Comparison of ENCODE assay signal across 26 cellular contexts in genomic region chr16:53078765-53079484, GRCh38. TPM values are rescaled to one million over a fixed set of nuclear protein-coding genes. Genes with fewer than 3 reads are reported as not detected.
DNase-seq lines count a peak whose midpoint lies in the region; ATAC-seq and TF ChIP-seq lines count a peak whose summit lies in the region.
"Had no signal": no experiment of that assay in that cellular context is flagged by ENCODE, and none has a peak within 500 bp of the region (broad histone marks: within the 10 kb centered on the region; RNA-seq: fewer than 3 reads in every experiment).

No MANE protein-coding gene starts in this region.

- H2AFZ ChIP-seq in GM23338 (no peak overlapping the region), trophoblast cell (ENCODE audit: insufficient read depth, low read length, poor library complexity) (no peak overlapping the region)
- H2AFZ ChIP-seq: PC-9 had no signal

- no peak overlapping the region for H3K23ac ChIP-seq in trophoblast cell (ENCODE audit: low read length)

- H3K27me3 ChIP-seq in GM23338 (ENCODE audit: insufficient read depth) (no peaks in the 10 kb centered on the region), trophoblast cell (ENCODE audit: insufficient read depth, low read length) (no peaks in the 10 kb centered on the region), spleen (replicated peaks in 1 of 7) (no peaks in the 10 kb centered on the region)
- H3K27me3 ChIP-seq: SJCRH30, thyroid gland had no signal

- H3K4me3 Mint-ChIP-seq in GM23338 = no peak overlapping the region
- H3K4me3 Mint-ChIP-seq: activated CD4-positive, alpha-beta T cell treated with anti-CD3 and anti-CD28 coated beads for 36 hours; activated naive CD4-positive, alpha-beta T cell treated with anti-CD3 and anti-CD28 coated beads, Interleukin-2, amount 50 U/mL, for 24 hours; activated T-helper 1 cell treated with anti-CD3 and anti-CD28 coated beads, Interleukin-12 subunit alpha, Interleukin-12 subunit beta, Interleukin-2, Interleukin-4 antibody, amounts not matched to agents 30 ng/mL and 10 ng/mL and 1 ng/mL, durations not matched to agents 14 hours and 24 hours and 36 hours; natural killer cell treated with Interleukin-12 subunit alpha and Interleukin-12 subunit beta and Interleukin-15 and Interleukin-18, amount 100 ng/mL, for 72 hours; stimulated activated memory B cell treated with anti-CD40 and anti-IgM and Interleukin-4, amounts not matched to agents 10 μg/mL and 1 μg/mL and 100 μg/mL, for 72 hours; T-helper 1 cell treated with Interleukin-12 subunit alpha and Interleukin-12 subunit beta and Interleukin-4 antibody, amounts not matched to agents 30 μg/mL and 1 μg/mL, for 36 hours had no signal

- H3K9me3 ChIP-seq in trophoblast cell (ENCODE audit: insufficient read depth, low read depth, low read length) = peaks cover 4% of the 10 kb centered on the region
- peaks cover 0 to 10% (median 0%) of the 10 kb centered on the region in 8 donors for H3K9me3 ChIP-seq in spleen
- H3K9me3 ChIP-seq: SJCRH30, thyroid gland had no signal

- H4K12ac ChIP-seq in trophoblast cell (ENCODE audit: low read depth, low read length) = no peak overlapping the region

- H3K36me3 ChIP-seq in GM23338 (ENCODE audit: insufficient read depth) = peaks cover 7% of the 10 kb centered on the region; the same call in 1 of the 2 replicates
- H3K36me3 ChIP-seq in trophoblast cell (ENCODE audit: control insufficient read depth in 1 of 2, insufficient read depth in 2 of 2, low read length in 2 of 2) = no peaks in the 10 kb centered on the region
- H3K36me3 ChIP-seq in spleen = peaks cover 0 to 7% (median 0%) of the 10 kb centered on the region in 6 donors
- H3K36me3 ChIP-seq: thyroid gland had no signal

- H3K79me2 ChIP-seq in GM23338 (replicated peaks; ENCODE audit: insufficient read depth) (peaks cover 38% of the 10 kb centered on the region), trophoblast cell (ENCODE audit: control insufficient read depth, insufficient read depth, low read length, poor library complexity) (no peaks in the 10 kb centered on the region)

- H3K4me1 Mint-ChIP-seq in GM23338 = peaks cover 40% of the 10 kb centered on the region
- H3K4me1 Mint-ChIP-seq: activated naive CD4-positive, alpha-beta T cell treated with anti-CD3 and anti-CD28 coated beads, Interleukin-2, amount 50 U/mL, for 24 hours had no signal

- H3K36me3 Mint-ChIP-seq in GM23338 (ENCODE audit: low read depth) = peaks cover 37% of the 10 kb centered on the region
- H3K36me3 Mint-ChIP-seq: activated naive CD4-positive, alpha-beta T cell treated with anti-CD3 and anti-CD28 coated beads, Interleukin-2, amount 50 U/mL, for 24 hours; natural killer cell treated with Interleukin-12 subunit alpha and Interleukin-12 subunit beta and Interleukin-15 and Interleukin-18, amount 100 ng/mL, for 72 hours had no signal

- H3K4me2 ChIP-seq in GM23338 (peak overlapping the region; percentile 57; the same call in 1 of the 2 replicates), trophoblast cell (ENCODE audit: low read length) (no peak overlapping the region)
- H3K4me2 ChIP-seq: PC-9 had no signal

- no peak overlapping the region for H4K91ac ChIP-seq in trophoblast cell (ENCODE audit: low read depth, low read length)

- no peak overlapping the region for H3K4me3 ChIP-seq in GM23338
- H3K4me3 ChIP-seq in trophoblast cell (ENCODE audit: low read depth, low read length) = no peak overlapping the region
- no peak overlapping the region for H3K4me3 ChIP-seq in spleen
- H3K4me3 ChIP-seq: PC-9, SJCRH30, thyroid gland had no signal

- no peak overlapping the region for H3K14ac ChIP-seq in trophoblast cell (ENCODE audit: low read length)

- H2BK5ac ChIP-seq in trophoblast cell (ENCODE audit: low read depth, low read length, poor library complexity) = no peak overlapping the region

- DNase-seq in GM23338 (ENCODE audit: low spot score) (no peak), OCI-M1 (lab: John Stamatoyannopoulos, UW) (peak; percentile 24), erythroblast (lab: John Stamatoyannopoulos, UW) (peak; percentile 64 to 66), trophoblast cell (no peak), spleen (no peak), glomerular visceral epithelial cell (ENCODE audit: extremely low spot score) (no peak)
- no peak for DNase-seq in activated CD4-positive, alpha-beta T cell treated with anti-CD3 and anti-CD28 coated beads for 4 hours
- DNase-seq: activated CD4-positive, alpha-beta T cell treated with anti-CD3 and anti-CD28 coated beads for 36 hours; AML-193; effector CD8-positive, alpha-beta T cell; glutamatergic neuron; left colon; midbrain; NCI-H1105; NCI-H2029 treated with DMSO at 0.1 percent for 48 hours; NCI-H446; PC-9; SJCRH30; stimulated activated CD4-positive, alpha-beta T cell treated with anti-CD3 and anti-CD28 coated beads, Interleukin-2, amount 100 ng/mL, for 24 hours; thyroid gland had no signal

- H3K27ac ChIP-seq in GM23338 (ENCODE audit: low read depth) (no peak overlapping the region), trophoblast cell (ENCODE audit: low read depth, low read length) (peak overlapping the region; percentile 97), spleen (no peak overlapping the region)
- H3K27ac ChIP-seq: PC-9 had no signal

- H3F3A ChIP-seq in GM23338 (replicated peaks; ENCODE audit: low read depth) = no peaks in the 10 kb centered on the region

- H3K18ac ChIP-seq in trophoblast cell (ENCODE audit: low read length) = no peak overlapping the region

- peaks cover 16% of the 10 kb centered on the region for H3K79me1 ChIP-seq in trophoblast cell (ENCODE audit: low read length)

- H2BK12ac ChIP-seq in trophoblast cell (ENCODE audit: low read length) = peak overlapping the region; percentile 63

- ATAC-seq in GM23338 (no peak), GM21381 (IDR thresholded peaks at IDR 0.05; ENCODE audit: unreplicated experiment) (no peak)
- ATAC-seq: activated CD4-positive, alpha-beta T cell treated with anti-CD3 and anti-CD28 coated beads for 36 hours; left colon; natural killer cell treated with Interleukin-12 subunit alpha and Interleukin-12 subunit beta and Interleukin-15 and Interleukin-18, amount 100 ng/mL, for 72 hours; stimulated activated memory B cell treated with anti-CD40 and anti-IgM and Interleukin-4, amounts not matched to agents 10 μg/mL and 1 μg/mL and 100 μg/mL, for 72 hours had no signal

- 0 out of 2 replicates have a peak, but pooled peaks cover 10% of the 10 kb centered on the region for H3K9me2 ChIP-seq in GM23338 (ENCODE audit: insufficient read depth)

- no peak overlapping the region for H3K9ac ChIP-seq in trophoblast cell (ENCODE audit: low read length)

- WGBS in trophoblast cell (ENCODE audit: extremely low coverage, insufficient coverage, insufficient read length) = no CpG with 5 or more reads among the region's 6 CpGs
- 81 to 86% (median 82%) methylated on average over 6 of the region's 6 CpGs for WGBS in spleen, 5 donors

- H3K9me3 Mint-ChIP-seq in GM23338 = peaks cover 28% of the 10 kb centered on the region
- H3K9me3 Mint-ChIP-seq: activated naive CD4-positive, alpha-beta T cell treated with anti-CD3 and anti-CD28 coated beads, Interleukin-2, amount 50 U/mL, for 24 hours; natural killer cell treated with Interleukin-12 subunit alpha and Interleukin-12 subunit beta and Interleukin-15 and Interleukin-18, amount 100 ng/mL, for 72 hours had no signal

- no peaks in the 10 kb centered on the region for H4K20me1 ChIP-seq in GM23338 (replicated peaks; ENCODE audit: insufficient read depth)

- peaks cover 4% of the 10 kb centered on the region for H3K27me3 Mint-ChIP-seq in GM23338 (ENCODE audit: insufficient read depth, low read depth, poor library complexity)
- H3K27me3 Mint-ChIP-seq: activated CD4-positive, alpha-beta T cell treated with anti-CD3 and anti-CD28 coated beads for 36 hours; activated naive CD4-positive, alpha-beta T cell treated with anti-CD3 and anti-CD28 coated beads, Interleukin-2, amount 50 U/mL, for 24 hours; natural killer cell treated with Interleukin-12 subunit alpha and Interleukin-12 subunit beta and Interleukin-15 and Interleukin-18, amount 100 ng/mL, for 72 hours; stimulated activated memory B cell treated with anti-CD40 and anti-IgM and Interleukin-4, amounts not matched to agents 10 μg/mL and 1 μg/mL and 100 μg/mL, for 72 hours had no signal

- no peak overlapping the region for H3K4ac ChIP-seq in trophoblast cell (ENCODE audit: low read depth, low read length)

- TF ChIP-seq CTCF in GM23338 (conservative IDR thresholded peaks at IDR 0.05; ENCODE audit: low read depth in 2 of 2) (peak in 1 of 2 experiments; percentile 22; a peak in 1 of 4 replicates), spleen (IDR thresholded peaks at IDR 0.05 in 8 of 11, conservative IDR thresholded peaks at IDR 0.05 in 3 of 11) (no peak)

- H3K4me1 ChIP-seq in GM23338 (ENCODE audit: insufficient read depth) = peaks cover 38% of the 10 kb centered on the region
- peaks cover 13 to 27% of the 10 kb centered on the region in 2 experiments for H3K4me1 ChIP-seq in trophoblast cell (ENCODE audit: control insufficient read depth in 1 of 2, insufficient read depth in 2 of 2, low read length in 2 of 2)
- peaks cover 0 to 50% (median 11%) of the 10 kb centered on the region in 6 donors for H3K4me1 ChIP-seq in spleen

- intact Hi-C loops in spleen (cut with DNase I; ENCODE audit: low total_unique reads) = no loop called here

- TF ChIP-seq POLR2A in erythroblast (IDR thresholded peaks at IDR 0.05; ENCODE audit: low read length) (no peak), spleen (IDR thresholded peaks at IDR 0.05) (no peak)

- H3K27ac Mint-ChIP-seq in GM23338 = no peak overlapping the region
- H3K27ac Mint-ChIP-seq: activated CD4-positive, alpha-beta T cell treated with anti-CD3 and anti-CD28 coated beads for 36 hours; activated naive CD4-positive, alpha-beta T cell treated with anti-CD3 and anti-CD28 coated beads, Interleukin-2, amount 50 U/mL, for 24 hours; activated T-helper 1 cell treated with anti-CD3 and anti-CD28 coated beads, Interleukin-12 subunit alpha, Interleukin-12 subunit beta, Interleukin-2, Interleukin-4 antibody, amounts not matched to agents 30 ng/mL and 10 ng/mL and 1 ng/mL, durations not matched to agents 14 hours and 24 hours and 36 hours; natural killer cell treated with Interleukin-12 subunit alpha and Interleukin-12 subunit beta and Interleukin-15 and Interleukin-18, amount 100 ng/mL, for 72 hours; stimulated activated memory B cell treated with anti-CD40 and anti-IgM and Interleukin-4, amounts not matched to agents 10 μg/mL and 1 μg/mL and 100 μg/mL, for 72 hours; T-helper 1 cell treated with Interleukin-12 subunit alpha and Interleukin-12 subunit beta and Interleukin-4 antibody, amounts not matched to agents 30 μg/mL and 1 μg/mL, for 36 hours had no signal

- H4K8ac ChIP-seq in trophoblast cell (ENCODE audit: low read depth, low read length) = no peak overlapping the region

- no peak overlapping the region for H2BK120ac ChIP-seq in trophoblast cell (ENCODE audit: insufficient read depth, low read length, poor library complexity)

- no peak overlapping the region for H2AK5ac ChIP-seq in trophoblast cell (ENCODE audit: low read length)

RNA-seq across cellular contexts. Expression of gene CHD9, which starts 24.1 kb away (rescaled TPM):
- total RNA-seq in GM23338 (2014; rRNA removed; shearing (Covaris generic)) = 18.8 and 21.9 TPM in 2 replicates
- polyA plus RNA-seq in GM23338 (2016; fragmentation: Nextera tagmentation; extraction: Ambion mirVana) (32.4 and 46.6 TPM in 2 replicates), spleen (10 to 100 TPM; 16.7 to 19.0 (median 17.6) TPM)
- polyA plus RNA-seq in trophoblast cell (2013) = 16.0 and 18.3 TPM in 2 replicates
- 10 to 100 TPM; 63.4 to 93.3 (median 77.6) TPM for total RNA-seq in spleen

RNA-seq across cellular contexts. Expression of gene CHD9NB, which starts 26.2 kb away (rescaled TPM):
- total RNA-seq in GM23338 (2014; rRNA removed; shearing (Covaris generic)) = 4.2 and 4.5 TPM in 2 replicates
- polyA plus RNA-seq in GM23338 (2016; fragmentation: Nextera tagmentation; extraction: Ambion mirVana) (1.5 and 1.7 TPM in 2 replicates), spleen (under 1 TPM in 1 of 3 donors, not detected in 2; 0.10 TPM)
- polyA plus RNA-seq in trophoblast cell (2013) = 0.68 and 0.71 TPM in 2 replicates
- total RNA-seq in spleen = under 1 TPM in 1 of 7 donors, not detected in 6; 0.27 TPM
- total RNA-seq: SJCRH30 had no signal

Comparison
In these comparisons a context has a peak if more than half of its experiments do, and no peak if none do; other contexts are left out.
1. DNase-seq: peak in OCI-M1 (single experiment) and erythroblast (2 of 2); none in GM23338 (single experiment), trophoblast cell (0 of 2), spleen (single experiment), activated CD4-positive, alpha-beta T cell treated with anti-CD3 and anti-CD28 coated beads for 4 hours (0 of 2) and glomerular visceral epithelial cell (single experiment).